ENCODE assay signal across 8 cellular contexts in genomic region chr15:68559342-68560310, GRCh38. TPM values are rescaled to one million over a fixed set of nuclear protein-coding genes. Genes with fewer than 3 reads are reported as not detected.
DNase-seq lines count a peak whose midpoint lies in the region; ATAC-seq, FAIRE-seq and TF ChIP-seq lines count a peak whose summit lies in the region.

No MANE protein-coding gene starts in this region.

- no peaks in the 10 kb centered on the region for H3K9me1 ChIP-seq in endothelial cell of umbilical vein (replicated peaks; ENCODE audit: control insufficient read depth, extremely low read depth, insufficient read depth, low read length)

- intact Hi-C loops in endothelial cell of umbilical vein (cut with micrococcal nuclease) = loop anchor here (1.0 kb wide), 4 partner anchors 19 to 316 kb away; partner anchors contain the start of gene CORO2B

- H3K27ac ChIP-seq in endothelial cell of umbilical vein (ENCODE audit: insufficient read depth, low read depth, low read length) = no peak overlapping the region

- POLR2A ChIA-PET in endothelial cell of umbilical vein (lab: Charles Lee) = no interaction called here

- ATAC-seq in HG03196 (IDR thresholded peaks at IDR 0.05; ENCODE audit: unreplicated experiment) = peak; percentile 59
- no peak for ATAC-seq in HG03571 (IDR thresholded peaks at IDR 0.05; ENCODE audit: unreplicated experiment)

- TF ChIP-seq POLR2A in endothelial cell of umbilical vein (IDR thresholded peaks at IDR 0.05; ENCODE audit: low read depth, low read length) = no peak

- dilution Hi-C loops in endothelial cell of umbilical vein (cut with MboI; ENCODE audit: extremely low pct_ligation_motif_present, low sequenced_read_pairs) = no loop called here

- H2AFZ ChIP-seq in endothelial cell of umbilical vein (ENCODE audit: low read depth, low read length) = peak overlapping the region; percentile 74

- H3K9ac ChIP-seq in ES-I3 (ENCODE audit: low read depth, low read length) (peak overlapping the region; percentile 68), endothelial cell of umbilical vein (replicated peaks; ENCODE audit: extremely low read depth, insufficient read depth, low read length) (no peak overlapping the region)

- H4K20me1 ChIP-seq in endothelial cell of umbilical vein (replicated peaks; ENCODE audit: control insufficient read depth, extremely low read depth, insufficient read depth, low read length) = no peaks in the 10 kb centered on the region

- peak; percentile 98 to 99 for TF ChIP-seq CTCF in endothelial cell of umbilical vein (IDR thresholded peaks at IDR 0.05; ENCODE audit: extremely low read depth in 1 of 2, insufficient read depth in 1 of 2, low read depth in 1 of 2, low read length in 2 of 2)

- H3K36me3 ChIP-seq in ES-I3 (ENCODE audit: insufficient read depth, low read length) (no peaks in the 10 kb centered on the region), endothelial cell of umbilical vein (ENCODE audit: control insufficient read depth in 2 of 2, extremely low read depth in 1 of 2, insufficient read depth in 2 of 2, low read length in 2 of 2) (no peaks in the 10 kb centered on the region)

- H3K4me1 ChIP-seq in ES-I3 (ENCODE audit: insufficient read depth, low read length) (no peaks in the 10 kb centered on the region), endothelial cell of umbilical vein (ENCODE audit: control insufficient read depth, extremely low read depth, insufficient read depth, low read length) (peaks cover 4% of the 10 kb centered on the region)

- H3K4me2 ChIP-seq in endothelial cell of umbilical vein (ENCODE audit: insufficient read depth, low read length) = peak overlapping the region; percentile 72

- DNase-seq in NOMO-1 (lab: John Stamatoyannopoulos, UW; ENCODE audit: unreplicated experiment in 2 of 2) = peak; percentile 41 to 51
- peak; percentile 73 for DNase-seq in activated CD8-positive, alpha-beta memory T cell treated with anti-CD3 and anti-CD28 coated beads, Interleukin-2, amount 50 U/mL, for 4 hours
- peak; percentile 78 for DNase-seq in endothelial cell of umbilical vein (ENCODE audit: low read depth, low spot score)
- DNase-seq in midbrain (lab: John Stamatoyannopoulos, UW) = peak; percentile 85
- peak; percentile 22 to 39 for DNase-seq in stimulated activated CD8-positive, alpha-beta memory T cell treated with anti-CD3 and anti-CD28 coated beads, Interleukin-15, amount 100 ng/mL, for 4 hours (ENCODE audit: low read depth in 2 of 2)

- CTCF ChIA-PET in endothelial cell of umbilical vein (lab: Charles Lee) = interaction anchor here (0.6 to 18.5 kb wide), 50 partner anchors 10 to 365 kb away, joined by 3 to 728 read pairs (median 5); partner anchors contain the start of genes CORO2B and FEM1B

- peaks cover 4 to 7% of the 10 kb centered on the region in 2 experiments for H3K27me3 ChIP-seq in endothelial cell of umbilical vein (ENCODE audit: control insufficient read depth in 2 of 2, insufficient read depth in 2 of 2, low read length in 2 of 2)

- no peaks in the 10 kb centered on the region for H3K79me2 ChIP-seq in endothelial cell of umbilical vein (ENCODE audit: control insufficient read depth, insufficient read depth, low read length)

- no TSS peak for BruUV-seq in endothelial cell of umbilical vein (replicated peaks; lab: Mats Ljungman, UMichigan)

- peak overlapping the region in 2 of 3 experiments; percentile 19 to 46 for H3K4me3 ChIP-seq in endothelial cell of umbilical vein (replicated peaks in 1 of 3; ENCODE audit: insufficient read depth in 1 of 3, low read depth in 1 of 3, low read length in 3 of 3)

- FAIRE-seq in endothelial cell of umbilical vein (lab: Jason Lieb, UNC) = peak; percentile 78

- H3K9me3 ChIP-seq in ES-I3 (ENCODE audit: control insufficient read depth, insufficient read depth, low read length) (0 out of 2 replicates have a peak, but pooled peaks cover 6% of the 10 kb centered on the region), endothelial cell of umbilical vein (replicated peaks; ENCODE audit: control insufficient read depth, insufficient read depth, low read length) (no peaks in the 10 kb centered on the region)

TF ChIP-seq in endothelial cell of umbilical vein, 7 proteins besides CTCF, POLR2A, EP300 and RAD21:
- TF ChIP-seq JUN (IDR thresholded peaks at IDR 0.05; ENCODE audit: borderline replicate concordance, insufficient read depth, insufficient read length, low read depth) (no peak), EZH2 (IDR thresholded peaks at IDR 0.05; ENCODE audit: borderline replicate concordance, low read depth, low read length, severe bottlenecking) (no peak), GATA2 (IDR thresholded peaks at IDR 0.05; ENCODE audit: insufficient read depth, insufficient read length, low read depth, low read length) (no peak), POLR2AphosphoS5 (IDR thresholded peaks at IDR 0.05; ENCODE audit: insufficient read depth, low read depth, low read length) (no peak), MYC (IDR thresholded peaks at IDR 0.05; ENCODE audit: low read depth, low read length) (no peak), FOS (IDR thresholded peaks at IDR 0.05; ENCODE audit: borderline replicate concordance, insufficient read depth, low read length) (peak; percentile 11)
- TF ChIP-seq, protein P1, sequence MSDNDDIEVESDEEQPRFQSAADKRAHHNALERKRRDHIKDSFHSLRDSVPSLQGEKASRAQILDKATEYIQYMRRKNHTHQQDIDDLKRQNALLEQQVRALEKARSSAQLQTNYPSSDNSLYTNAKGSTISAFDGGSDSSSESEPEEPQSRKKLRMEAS (IDR thresholded peaks at IDR 0.05; ENCODE audit: insufficient read depth, insufficient read length) = peak; percentile 77

RNA-seq across cellular contexts. Expression of gene CORO2B, which starts 19.2 kb away (rescaled TPM):
- total RNA-seq in endothelial cell of umbilical vein = 2.9 and 3.7 TPM in 2 replicates
- 2.4 and 2.9 TPM in 2 replicates for polyA plus RNA-seq in endothelial cell of umbilical vein
- 2.0 and 2.2 TPM in 2 replicates for polyA plus RNA-seq in endothelial cell of umbilical vein (2011; cell fraction: cytosol; rRNA removed)
- polyA plus RNA-seq in endothelial cell of umbilical vein (2011; cell fraction: nucleus; rRNA removed) = 2.3 TPM in 2 replicates
- 0.50 and 1.1 TPM in 2 replicates for polyA plus RNA-seq in endothelial cell of umbilical vein (2012)
- polyA minus RNA-seq in endothelial cell of umbilical vein = 2.6 and 2.7 TPM in 2 replicates
- polyA minus RNA-seq in endothelial cell of umbilical vein (2011; cell fraction: cytosol; rRNA and poly(A)+ RNA removed) = not detected
- 0.91 and 1.3 TPM in 2 replicates for polyA minus RNA-seq in endothelial cell of umbilical vein (2011; cell fraction: nucleus; rRNA and poly(A)+ RNA removed)

Comparison
In these comparisons a context has a peak if more than half of its experiments do, and no peak if none do; other contexts are left out.
1. DNase-seq: peak in every context shown above with its lines; median percentile 85 in midbrain; 78 in endothelial cell of umbilical vein; 73 in activated CD8-positive, alpha-beta memory T cell treated with anti-CD3 and anti-CD28 coated beads, Interleukin-2, amount 50 U/mL, for 4 hours; 46 in NOMO-1; 30 in stimulated activated CD8-positive, alpha-beta memory T cell treated with anti-CD3 and anti-CD28 coated beads, Interleukin-15, amount 100 ng/mL, for 4 hours.